Comparison of ENCODE assay signal across 9 cellular contexts in the genomic region with DNA sequence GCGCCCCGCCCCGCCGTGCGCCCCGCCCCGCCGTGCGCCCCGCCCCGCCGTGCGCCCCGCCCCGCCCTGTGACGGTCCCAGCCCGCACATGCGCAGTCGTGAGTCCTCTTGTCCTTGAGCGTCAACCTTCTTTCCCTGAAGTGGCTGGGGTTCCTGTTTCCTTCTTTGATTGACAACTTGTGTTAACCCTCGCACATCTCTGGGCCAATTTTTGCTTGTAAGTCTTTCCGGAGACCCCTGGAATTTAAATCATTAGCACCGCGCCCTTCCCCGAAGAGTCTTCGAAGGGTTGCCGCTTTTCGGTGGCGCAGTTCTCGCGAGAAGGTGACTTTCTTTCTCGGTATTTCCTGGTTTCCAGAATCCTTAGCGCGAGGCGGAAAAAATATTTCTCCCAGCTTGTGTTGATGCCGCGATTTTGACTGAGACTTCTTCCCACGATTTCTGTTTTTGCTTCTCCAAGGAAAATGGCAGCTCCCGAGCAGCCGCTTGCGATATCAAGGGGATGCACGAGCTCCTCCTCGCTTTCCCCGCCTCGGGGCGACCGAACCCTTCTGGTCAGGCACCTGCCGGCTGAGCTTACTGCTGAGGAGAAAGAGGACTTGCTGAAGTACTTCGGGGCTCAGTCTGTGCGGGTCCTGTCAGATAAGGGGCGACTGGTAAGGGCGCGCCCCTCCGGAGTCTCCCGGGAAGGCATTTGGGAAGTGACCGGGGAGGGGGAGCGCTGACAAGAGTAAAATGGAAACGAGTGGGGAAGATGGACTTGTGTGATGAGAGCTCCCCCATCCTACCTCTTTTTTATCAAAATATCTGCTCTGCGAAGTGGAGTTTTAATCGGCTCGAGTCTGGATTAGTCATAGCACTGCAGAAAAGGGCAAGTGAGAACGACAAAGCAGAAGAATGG. TPM values are rescaled to one million over a fixed set of nuclear protein-coding genes. Genes with fewer than 3 reads are reported as not detected.
A peak's percentile ranks its signal among the peaks of the same experiment; 100 is the strongest.
DNase-seq lines count a peak whose midpoint lies in the region; ATAC-seq, FAIRE-seq and TF ChIP-seq lines count a peak whose summit lies in the region.
"Had no signal": no experiment of that assay in that cellular context is flagged by ENCODE, and none has a peak within 500 bp of the region (broad histone marks: within the 10 kb centered on the region; RNA-seq: fewer than 3 reads in every experiment).

A gene with protein sequence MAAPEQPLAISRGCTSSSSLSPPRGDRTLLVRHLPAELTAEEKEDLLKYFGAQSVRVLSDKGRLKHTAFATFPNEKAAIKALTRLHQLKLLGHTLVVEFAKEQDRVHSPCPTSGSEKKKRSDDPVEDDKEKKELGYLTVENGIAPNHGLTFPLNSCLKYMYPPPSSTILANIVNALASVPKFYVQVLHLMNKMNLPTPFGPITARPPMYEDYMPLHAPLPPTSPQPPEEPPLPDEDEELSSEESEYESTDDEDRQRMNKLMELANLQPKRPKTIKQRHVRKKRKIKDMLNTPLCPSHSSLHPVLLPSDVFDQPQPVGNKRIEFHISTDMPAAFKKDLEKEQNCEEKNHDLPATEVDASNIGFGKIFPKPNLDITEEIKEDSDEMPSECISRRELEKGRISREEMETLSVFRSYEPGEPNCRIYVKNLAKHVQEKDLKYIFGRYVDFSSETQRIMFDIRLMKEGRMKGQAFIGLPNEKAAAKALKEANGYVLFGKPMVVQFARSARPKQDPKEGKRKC (plus strand): TSS at position 93 of the 901 bp plus-strand sequence. CDS start 372 bp downstream, at position 465.

- FAIRE-seq in kidney (lab: Jason Lieb, UNC) = no peak
- FAIRE-seq: colon had no signal

- H3K4me1 ChIP-seq in kidney (ENCODE audit: control insufficient read depth in 1 of 2, insufficient read depth in 1 of 2, low read depth in 1 of 2, low read length in 2 of 2) = peaks cover 0 to 18% of the 10 kb centered on the region in 2 donors

- intact Hi-C loops in kidney (cut with DNase I) = no loop called here

- peak within 1 kb of the TSS; percentile 56 to 97 for H3K9ac ChIP-seq in kidney (ENCODE audit: low read length in 2 of 2)

- no peaks in the 10 kb centered on the region for H3K9me3 ChIP-seq in kidney (ENCODE audit: control insufficient read depth in 1 of 2, low read length in 2 of 2)

- ATAC-seq in GM19035 (IDR thresholded peaks at IDR 0.05; ENCODE audit: unreplicated experiment) (peak; percentile 83), HG03354 (IDR thresholded peaks at IDR 0.05; ENCODE audit: poor library complexity, severe bottlenecking, unreplicated experiment) (peak; percentile 80)

- TF ChIP-seq CTCF in AG09319 (IDR thresholded peaks at IDR 0.05; ENCODE audit: low read depth, low read length) = no peak
- no peak for TF ChIP-seq CTCF in kidney (IDR thresholded peaks at IDR 0.05; ENCODE audit: borderline replicate concordance, extremely low read depth, insufficient read depth)

- H3K36me3 ChIP-seq in kidney (ENCODE audit: control insufficient read depth in 1 of 2, insufficient read depth in 2 of 2, low read length in 2 of 2) = peaks cover 0 to 2% of the 10 kb centered on the region in 2 donors

- peak within 1 kb of the TSS; percentile 89 to 97 for H3K4me3 ChIP-seq in kidney (ENCODE audit: low read length in 2 of 2)

- DNase-seq in AG09319 (ENCODE audit: extremely low read depth, low read depth) (peak; percentile 77), NCI-H446 treated with DMSO at 0.1 percent for 48 hours (lab: John Stamatoyannopoulos, UW) (peak; percentile 88), cerebellar nuclear complex (lab: John Stamatoyannopoulos, UW) (peak; percentile 23 to 68), kidney (peak; percentile 94)
- peak; percentile 84 for DNase-seq in activated CD4-positive, CD25-positive, alpha-beta regulatory T cell treated with anti-CD3 and anti-CD28 coated beads, Interleukin-2, amount 50 U/mL, for 72 hours
- DNase-seq in stimulated activated CD4-positive, alpha-beta T cell treated with anti-CD3 and anti-CD28 coated beads, Interleukin-15, amount 100 ng/mL, for 24 hours = peak; percentile 85

- H3K27ac ChIP-seq in kidney (ENCODE audit: low read depth in 2 of 2, low read length in 2 of 2) = peak within 1 kb of the TSS; percentile 96 to 99

RNA-seq across cellular contexts. Expression of the gene that starts here (rescaled TPM):
- 40.5 TPM for total RNA-seq in kidney
- 19.8 TPM for polyA plus RNA-seq in kidney (ENCODE audit: insufficient read depth, low read depth, low replicate concordance)

Comparison
In these comparisons a context has a peak if more than half of its experiments do, and no peak if none do; other contexts are left out.
1. Peak in every context shown above with its lines: DNase-seq, ATAC-seq, H3K4me3 ChIP-seq and H3K27ac ChIP-seq.